Comparison of ENCODE assay signal across 20 cellular contexts in genomic region chr19:33333615-33334014, GRCh38. TPM values are rescaled to one million over a fixed set of nuclear protein-coding genes. Genes with fewer than 3 reads are reported as not detected.
DNase-seq lines count a peak whose midpoint lies in the region; ATAC-seq, FAIRE-seq and TF ChIP-seq lines count a peak whose summit lies in the region.
"Had no signal": no experiment of that assay in that cellular context is flagged by ENCODE, and none has a peak within 500 bp of the region (broad histone marks: within the 10 kb centered on the region; RNA-seq: fewer than 3 reads in every experiment).

No MANE protein-coding gene starts in this region.

- H3K36me3 ChIP-seq in bronchial epithelial cell (ENCODE audit: control insufficient read depth, insufficient read depth, low read length) (no peaks in the 10 kb centered on the region), HepG2 (replicated peaks in 1 of 2; ENCODE audit: control insufficient read depth in 1 of 2, insufficient read depth in 2 of 2, low read length in 2 of 2) (no peaks in the 10 kb centered on the region), mesendoderm (ENCODE audit: control insufficient read depth, insufficient read depth, low read length) (no peaks in the 10 kb centered on the region)
- H3K36me3 ChIP-seq: HAP-1, SJCRH30 had no signal

- no peaks in the 10 kb centered on the region for H3K79me1 ChIP-seq in mesendoderm (ENCODE audit: low read length)

- no peak overlapping the region for H4K8ac ChIP-seq in mesendoderm (ENCODE audit: low read depth, low read length)

- H3K4me1 ChIP-seq in A549: peaks cover 3% of the 10 kb centered on the region; the same call in 1 of the 3 replicates
- peaks cover 34% of the 10 kb centered on the region for H3K4me1 ChIP-seq in HepG2 (ENCODE audit: insufficient read depth, low read length)
- H3K4me1 ChIP-seq in mesendoderm (ENCODE audit: control insufficient read depth, low read depth, low read length): no peaks in the 10 kb centered on the region
- H3K4me1 ChIP-seq: HAP-1, SJCRH30 had no signal

- H3K79me2 ChIP-seq in HepG2 (ENCODE audit: insufficient read depth, low read length): no peaks in the 10 kb centered on the region
- no peaks in the 10 kb centered on the region for H3K79me2 ChIP-seq in mesendoderm (ENCODE audit: control insufficient read depth, insufficient read depth, low read length)

- 0 out of 3 replicates have a peak, but pooled peaks cover 3% of the 10 kb centered on the region for H3K9me3 ChIP-seq in A549
- no peaks in the 10 kb centered on the region for H3K9me3 ChIP-seq in HepG2 (ENCODE audit: low read length)
- H3K9me3 ChIP-seq: HAP-1 had no signal

- peak; percentile 43 to 51; a peak in 1 of 6 replicates for ATAC-seq in A549
- ATAC-seq in HepG2: peak; percentile 97

- H2AK5ac ChIP-seq in mesendoderm (ENCODE audit: low read length): no peak overlapping the region

- in situ Hi-C loops in HepG2 (cut with HindIII; ENCODE audit: extremely low pct_ligation_motif_present, low pct_unique_long_range_greater_than_20kb) (no loop called here), GM13977 (cut with MboI; ENCODE audit: low pct_unique_long_range_greater_than_20kb, low sequenced_read_pairs, unreplicated experiment) (no loop called here)

- no peak overlapping the region for H4K5ac ChIP-seq in mesendoderm (ENCODE audit: low read length)

- H3K23ac ChIP-seq in mesendoderm (ENCODE audit: low read length): no peak overlapping the region

- TF ChIP-seq RAD21 in A549 (conservative IDR thresholded peaks at IDR 0.05 in 1 of 2, IDR thresholded peaks at IDR 0.05 in 1 of 2) (no peak), HepG2 (CRISPR knock-in tag; IDR thresholded peaks at IDR 0.05) (peak; percentile 60; the same call in 1 of the 2 replicates)

- TF ChIP-seq EP300 in A549 (IDR thresholded peaks at IDR 0.05): no peak
- no peak for TF ChIP-seq EP300 in HepG2 (IDR thresholded peaks at IDR 0.05; ENCODE audit: low read depth in 2 of 2, low read length in 2 of 2)
- no peak for TF ChIP-seq EP300 in HepG2 (CRISPR knock-in tag; IDR thresholded peaks at IDR 0.05; ENCODE audit: borderline replicate concordance)

- no peaks in the 10 kb centered on the region for H4K20me1 ChIP-seq in HepG2 (ENCODE audit: insufficient read depth, low read length)

- H3K4me3 ChIP-seq in A549: no peak overlapping the region
- H3K4me3 ChIP-seq in bronchial epithelial cell (ENCODE audit: low read depth, low read length): no peak overlapping the region
- H3K4me3 ChIP-seq in HepG2 (replicated peaks in 1 of 3; ENCODE audit: insufficient read depth in 1 of 3, low read depth in 2 of 3, low read length in 3 of 3): no peak overlapping the region
- no peak overlapping the region for H3K4me3 ChIP-seq in mesendoderm (ENCODE audit: low read length)
- H3K4me3 ChIP-seq: HAP-1, PC-9, SJCRH30 had no signal

- POLR2A ChIA-PET in A549 (lab: Yijun Ruan, JAX) (no interaction called here), HepG2 (lab: Yijun Ruan, JAX) (interaction anchor here (0.8 to 1.3 kb wide), 3 partner anchors 15 to 65 kb away, joined by 3 read pairs; no protein-coding TSS in a partner anchor)

- H2BK15ac ChIP-seq in mesendoderm (replicated peaks; ENCODE audit: low read depth): no peak overlapping the region

- H2BK120ac ChIP-seq in mesendoderm (ENCODE audit: low read depth, low read length): no peak overlapping the region

- DNase-seq in A549 (ENCODE audit: low read depth in 1 of 2, low spot score in 1 of 2): no peak
- peak; percentile 47 for DNase-seq in MV-4-11 (lab: John Stamatoyannopoulos, UW)
- peak; percentile 36 for DNase-seq in bronchial epithelial cell (ENCODE audit: low read depth)
- DNase-seq in HepG2 (ENCODE audit: low spot score): peak; percentile 53
- no peak for DNase-seq in GM13977 (ENCODE audit: low spot score)
- DNase-seq in NOMO-1 treated with dmso at 0.1 percent for 144 hours (lab: John Stamatoyannopoulos, UW; ENCODE audit: unreplicated experiment): no peak
- DNase-seq in mesendoderm: no peak
- DNase-seq: CD4-positive, alpha-beta memory T cell; DMS153; GDM1; NCI-H1105; NCI-H2081; NCI-H2171 treated with DMSO at 0.1 percent for 48 hours; NCI-H446; NCI-H526 treated with DMSO at 0.1 percent for 48 hours; PC-9; SJCRH30 had no signal

- H3K4ac ChIP-seq in mesendoderm (ENCODE audit: low read depth, low read length): no peak overlapping the region

- no peak overlapping the region for H3K18ac ChIP-seq in mesendoderm (ENCODE audit: low read length)

- TF ChIP-seq CTCF in A549 (IDR thresholded peaks at IDR 0.05) (no peak), bronchial epithelial cell (IDR thresholded peaks at IDR 0.05; ENCODE audit: insufficient read depth, low read length, severe bottlenecking) (peak; percentile 45), HepG2 (CRISPR knock-in tag; IDR thresholded peaks at IDR 0.05) (peak; percentile 57), GM13977 (IDR thresholded peaks at IDR 0.05; ENCODE audit: extremely low read depth, insufficient read depth, missing control alignments) (no peak)

- H3K27ac ChIP-seq in A549 (no peak overlapping the region), HepG2 (ENCODE audit: extremely low read length, insufficient read depth, low read length) (no peak overlapping the region), mesendoderm (ENCODE audit: low read depth, low read length) (no peak overlapping the region)
- H3K27ac ChIP-seq: PC-9, RWPE1, SJCRH30 had no signal

- no peak overlapping the region for H3K9ac ChIP-seq in HepG2 (ENCODE audit: insufficient read depth, low read depth, low read length)
- H3K9ac ChIP-seq in mesendoderm (ENCODE audit: low read length): no peak overlapping the region

- H3K56ac ChIP-seq in mesendoderm (ENCODE audit: low read length): no peak overlapping the region

- 53% methylated on average over 3 of the region's 3 CpGs for WGBS in A549 (ENCODE audit: missing lambda C conversion rate)
- 30% methylated on average over 3 of the region's 3 CpGs for WGBS in HepG2 (ENCODE audit: low lambda C conversion rate)
- WGBS in mesendoderm (ENCODE audit: extremely low coverage, insufficient coverage, low lambda C conversion rate): no CpG with 5 or more reads among the region's 3 CpGs

- no TSS peak for BruUV-seq in HepG2 (replicated peaks; lab: Mats Ljungman, UMichigan)

- FAIRE-seq in A549 (lab: Jason Lieb, UNC): no peak
- no peak for FAIRE-seq in bronchial epithelial cell (lab: Jason Lieb, UNC)
- peak; percentile 72 for FAIRE-seq in HepG2 (lab: Jason Lieb, UNC)

- no peak overlapping the region for H2BK5ac ChIP-seq in mesendoderm (ENCODE audit: low read length)

- H2AFZ ChIP-seq in HepG2 (ENCODE audit: low read length): no peak overlapping the region
- H2AFZ ChIP-seq: PC-9 had no signal

- TF ChIP-seq POLR2A in A549 (IDR thresholded peaks at IDR 0.05; ENCODE audit: low read length) (no peak), HepG2 (IDR thresholded peaks at IDR 0.05; ENCODE audit: insufficient read depth in 1 of 2, low read depth in 2 of 2, low read length in 2 of 2) (no peak)

- H3K27me3 ChIP-seq in bronchial epithelial cell (ENCODE audit: control insufficient read depth, insufficient read depth, low read length) (no peaks in the 10 kb centered on the region), HepG2 (ENCODE audit: control insufficient read depth in 1 of 2, insufficient read depth in 2 of 2, low read length in 2 of 2) (peaks cover 0 to 6% of the 10 kb centered on the region in 2 experiments; a peak in 1 of 5 replicates), mesendoderm (ENCODE audit: insufficient read depth, low read length, poor library complexity) (no peaks in the 10 kb centered on the region)
- H3K27me3 ChIP-seq: SJCRH30 had no signal

- intact Hi-C loops in HepG2 (cut with micrococcal nuclease; ENCODE audit: unreplicated experiment): no loop called here

- CTCF ChIA-PET in A549 (lab: Yijun Ruan, JAX): interaction anchor here (0.5 to 2.4 kb wide), 8 partner anchors 10 to 99 kb away, joined by 3 to 5 read pairs (median 3); partner anchors contain the start of gene CEBPA
- CTCF ChIA-PET in HepG2 (lab: Yijun Ruan, JAX; ENCODE audit: low intra/inter-chr PET ratio, low total read pairs): interaction anchor here (1.6 kb wide), 1 partner anchor 73 kb away, joined by 9 read pairs; no protein-coding TSS in a partner anchor

- H3K4me2 ChIP-seq in A549: no peak overlapping the region
- no peak overlapping the region for H3K4me2 ChIP-seq in HepG2 (ENCODE audit: low read depth, low read length)
- H3K4me2 ChIP-seq in mesendoderm (ENCODE audit: low read length): no peak overlapping the region
- H3K4me2 ChIP-seq: PC-9 had no signal

RNA-seq across cellular contexts. Expression of gene CEBPA, which starts 31.3 kb away (rescaled TPM):
- 3.5 and 4.3 TPM in 2 replicates for polyA plus RNA-seq in A549 (2011; rRNA removed)
- 4.5 and 6.6 TPM in 2 replicates for polyA plus RNA-seq in A549 (2012; cell fraction: cytosol; rRNA removed)
- 3.8 and 4.5 TPM in 2 replicates for polyA plus RNA-seq in A549 (2012; cell fraction: nucleus; rRNA removed)
- polyA plus RNA-seq in A549 (2017; fragmentation: RNase III; extraction: RNeasy Plus Mini Kit Qiagen cat#74134 plus additional on column Dnase treatment): 6.2 to 6.6 TPM (median 6.3 TPM) in 3 replicates
- 5.2 and 5.7 TPM in 2 replicates for polyA minus RNA-seq in A549 (2011; rRNA and poly(A)+ RNA removed)
- total RNA-seq in bronchial epithelial cell: 10.8 and 17.4 TPM in 2 replicates
- 99.9 and 103 TPM in 2 replicates for total RNA-seq in HepG2 (2016; rRNA removed; fragmentation: Illumina TruSeq; extraction: Trizol)
- total RNA-seq in HepG2 (2016; cell fraction: cytosol; rRNA removed; fragmentation: Illumina TruSeq; extraction: Trizol; ENCODE audit: low read depth): 28.5 and 32.0 TPM in 2 replicates
- total RNA-seq in HepG2 (2016; cell fraction: insoluble cytoplasmic fraction; rRNA removed; fragmentation: Illumina TruSeq; extraction: Trizol): 99.3 and 101 TPM in 2 replicates
- total RNA-seq in HepG2 (2016; cell fraction: membrane; rRNA removed; fragmentation: Illumina TruSeq; extraction: Trizol): 88.0 and 107 TPM in 2 replicates
- total RNA-seq in HepG2 (2016; cell fraction: nucleus; rRNA removed; fragmentation: Illumina TruSeq; extraction: Trizol): 47.4 and 51.4 TPM in 2 replicates
- 24.8 and 35.0 TPM in 2 replicates for polyA plus RNA-seq in HepG2 (2011; rRNA removed)
- 40.5 and 42.6 TPM in 2 replicates for polyA plus RNA-seq in HepG2 (2011; cell fraction: cytosol; rRNA removed)
- 17.3 and 19.3 TPM in 2 replicates for polyA plus RNA-seq in HepG2 (2011; cell fraction: nucleus; rRNA removed)
- 22.3 and 27.0 TPM in 2 replicates for polyA plus RNA-seq in HepG2 (2012)
- polyA plus RNA-seq in HepG2 (2016; cell fraction: cytosol; fragmentation: Illumina TruSeq; extraction: Trizol; ENCODE audit: low read depth): 23.5 and 27.9 TPM in 2 replicates
- 121 and 123 TPM in 2 replicates for polyA plus RNA-seq in HepG2 (2016; cell fraction: insoluble cytoplasmic fraction; fragmentation: Illumina TruSeq; extraction: Trizol; ENCODE audit: low read depth)
- polyA plus RNA-seq in HepG2 (2016; cell fraction: membrane; fragmentation: Illumina TruSeq; extraction: Trizol; ENCODE audit: low read depth): 68.7 and 77.8 TPM in 2 replicates
- polyA plus RNA-seq in HepG2 (2016; cell fraction: nucleus; fragmentation: Illumina TruSeq; extraction: Trizol; ENCODE audit: insufficient read depth, low read depth): 76.4 and 86.3 TPM in 2 replicates
- polyA minus RNA-seq in HepG2 (2011; rRNA and poly(A)+ RNA removed; ENCODE audit: low replicate concordance): 4.5 and 45.0 TPM in 2 replicates
- 25.4 and 32.4 TPM in 2 replicates for polyA minus RNA-seq in HepG2 (2011; cell fraction: cytosol; rRNA and poly(A)+ RNA removed)
- polyA minus RNA-seq in HepG2 (2011; cell fraction: nucleus; rRNA and poly(A)+ RNA removed): 15.6 and 18.2 TPM in 2 replicates
- polyA plus RNA-seq in mesendoderm (2013, experiment 1 of 2): 0.55 TPM
- polyA plus RNA-seq in mesendoderm (2013, experiment 2 of 2): 0.62 TPM
- total RNA-seq: M059J had no signal

RNA-seq across cellular contexts. Expression of gene CEBPG, which starts 39.9 kb away (rescaled TPM):
- polyA plus RNA-seq in A549 (2011; rRNA removed) (104 and 138 TPM in 2 replicates), A549 (2017; fragmentation: RNase III; extraction: RNeasy Plus Mini Kit Qiagen cat#74134 plus additional on column Dnase treatment) (34.0 to 35.7 TPM (median 34.3 TPM) in 3 replicates), HepG2 (2011; rRNA removed) (25.7 and 26.6 TPM in 2 replicates)
- 25.7 and 27.7 TPM in 2 replicates for polyA plus RNA-seq in A549 (2012; cell fraction: cytosol; rRNA removed)
- polyA plus RNA-seq in A549 (2012; cell fraction: nucleus; rRNA removed): 11.1 and 12.8 TPM in 2 replicates
- 62.1 and 64.8 TPM in 2 replicates for polyA minus RNA-seq in A549 (2011; rRNA and poly(A)+ RNA removed)
- total RNA-seq in bronchial epithelial cell (124 and 128 TPM in 2 replicates), HepG2 (2016; rRNA removed; fragmentation: Illumina TruSeq; extraction: Trizol) (34.3 and 49.8 TPM in 2 replicates)
- 13.2 and 14.7 TPM in 2 replicates for total RNA-seq in HepG2 (2016; cell fraction: cytosol; rRNA removed; fragmentation: Illumina TruSeq; extraction: Trizol; ENCODE audit: low read depth)
- total RNA-seq in HepG2 (2016; cell fraction: insoluble cytoplasmic fraction; rRNA removed; fragmentation: Illumina TruSeq; extraction: Trizol): 35.7 and 49.1 TPM in 2 replicates
- total RNA-seq in HepG2 (2016; cell fraction: membrane; rRNA removed; fragmentation: Illumina TruSeq; extraction: Trizol): 37.6 and 38.8 TPM in 2 replicates
- total RNA-seq in HepG2 (2016; cell fraction: nucleus; rRNA removed; fragmentation: Illumina TruSeq; extraction: Trizol): 24.5 and 24.7 TPM in 2 replicates
- polyA plus RNA-seq in HepG2 (2011; cell fraction: cytosol; rRNA removed): 16.9 and 25.6 TPM in 2 replicates
- polyA plus RNA-seq in HepG2 (2011; cell fraction: nucleus; rRNA removed): 11.7 and 17.0 TPM in 2 replicates
- polyA plus RNA-seq in HepG2 (2012): 34.2 and 46.3 TPM in 2 replicates
- polyA plus RNA-seq in HepG2 (2016; cell fraction: cytosol; fragmentation: Illumina TruSeq; extraction: Trizol; ENCODE audit: low read depth): 13.2 and 15.5 TPM in 2 replicates
- 44.3 and 47.4 TPM in 2 replicates for polyA plus RNA-seq in HepG2 (2016; cell fraction: insoluble cytoplasmic fraction; fragmentation: Illumina TruSeq; extraction: Trizol; ENCODE audit: low read depth)
- 25.6 and 28.0 TPM in 2 replicates for polyA plus RNA-seq in HepG2 (2016; cell fraction: membrane; fragmentation: Illumina TruSeq; extraction: Trizol; ENCODE audit: low read depth)
- polyA plus RNA-seq in HepG2 (2016; cell fraction: nucleus; fragmentation: Illumina TruSeq; extraction: Trizol; ENCODE audit: insufficient read depth, low read depth): 30.5 and 35.3 TPM in 2 replicates
- 14.6 and 15.2 TPM in 2 replicates for polyA minus RNA-seq in HepG2 (2011; rRNA and poly(A)+ RNA removed; ENCODE audit: low replicate concordance)
- polyA minus RNA-seq in HepG2 (2011; cell fraction: cytosol; rRNA and poly(A)+ RNA removed): 18.9 and 25.7 TPM in 2 replicates
- 26.3 and 34.8 TPM in 2 replicates for polyA minus RNA-seq in HepG2 (2011; cell fraction: nucleus; rRNA and poly(A)+ RNA removed)
- polyA plus RNA-seq in mesendoderm (2013, experiment 1 of 2): 19.1 TPM
- polyA plus RNA-seq in mesendoderm (2013, experiment 2 of 2): 19.3 TPM

Comparison
In these comparisons a context has a peak if more than half of its experiments do, and no peak if none do; other contexts are left out.
1. DNase-seq: peak in MV-4-11 (single experiment), bronchial epithelial cell (single experiment) and HepG2 (single experiment); none in A549 (0 of 2), GM13977 (single experiment), NOMO-1 treated with dmso at 0.1 percent for 144 hours (single experiment) and mesendoderm (single experiment).
2. CTCF ChIP-seq: peak in bronchial epithelial cell (single experiment) and HepG2 (single experiment); none in A549 (single experiment) and GM13977 (single experiment).
3. Of the 38 proteins assayed by ChIP-seq in both HepG2 and A549: peak only in HepG2: CTCF, RAD21 and SMC3; only in A549: none; in both: none; in neither: 35.